ENCODE assay signal across 1 cellular context in genomic region chr3:37139567-37140052, GRCh38.
TF ChIP-seq lines count a peak whose summit lies in the region.

No MANE protein-coding gene starts in this region.

TF ChIP-seq in HepG2, 621 proteins besides CTCF, POLR2A, EP300 and RAD21 (continued from another document and continues in another):
- TF ChIP-seq TAF15 (IDR thresholded peaks at IDR 0.05; ENCODE audit: low read depth, low read length, poor library complexity, severe bottlenecking) (no peak), HNF4G (IDR thresholded peaks at IDR 0.05; ENCODE audit: borderline replicate concordance, low read depth, low read length) (0 out of 2 replicates have a peak, but pooled peaks have one; percentile 26), HNF4G (CRISPR knock-in tag; IDR thresholded peaks at IDR 0.05; ENCODE audit: borderline replicate concordance, low read depth) (no peak), ZNF407 (CRISPR knock-in tag; IDR thresholded peaks at IDR 0.05; ENCODE audit: not compliant biosample characterization) (no peak), BRD4 (CRISPR knock-in tag; IDR thresholded peaks at IDR 0.05) (no peak), MBD4 (IDR thresholded peaks at IDR 0.05; ENCODE audit: borderline replicate concordance, low read length) (no peak), FOXA1 (IDR thresholded peaks at IDR 0.05) (no peak), FOXA1 (CRISPR knock-in tag; IDR thresholded peaks at IDR 0.05) (no peak), ZNF780A (CRISPR knock-in tag; IDR thresholded peaks at IDR 0.05) (no peak), IKZF1 (IDR thresholded peaks at IDR 0.05) (no peak), FLYWCH1 (CRISPR knock-in tag; IDR thresholded peaks at IDR 0.05) (no peak), CEBPG (CRISPR knock-in tag; IDR thresholded peaks at IDR 0.05) (no peak), RARA (CRISPR knock-in tag; IDR thresholded peaks at IDR 0.05) (0 out of 2 replicates have a peak, but pooled peaks have one; percentile 6), ZNF775 (CRISPR knock-in tag; IDR thresholded peaks at IDR 0.05; ENCODE audit: borderline replicate concordance) (no peak), ZFX (CRISPR knock-in tag; IDR thresholded peaks at IDR 0.05; ENCODE audit: low read depth) (no peak), DNMT1 (CRISPR knock-in tag; IDR thresholded peaks at IDR 0.05) (no peak), HMG20B (CRISPR knock-in tag; conservative IDR thresholded peaks at IDR 0.05) (no peak), PLRG1 (conservative IDR thresholded peaks at IDR 0.05) (no peak), ZSCAN30 (CRISPR knock-in tag; IDR thresholded peaks at IDR 0.05) (no peak), NFYB (CRISPR knock-in tag; IDR thresholded peaks at IDR 0.05) (peak; percentile 52; the same call in 1 of the 2 replicates), KDM5A (IDR thresholded peaks at IDR 0.05; ENCODE audit: borderline replicate concordance, low read length) (no peak), ZNF724P (CRISPR knock-in tag; IDR thresholded peaks at IDR 0.05; ENCODE audit: borderline replicate concordance) (no peak), CENPX (CRISPR knock-in tag; IDR thresholded peaks at IDR 0.05) (no peak), AKAP8 (CRISPR knock-in tag; IDR thresholded peaks at IDR 0.05) (no peak), ZNF562 (CRISPR knock-in tag; IDR thresholded peaks at IDR 0.05; ENCODE audit: borderline replicate concordance) (no peak), ZNF790 (CRISPR knock-in tag; IDR thresholded peaks at IDR 0.05; ENCODE audit: borderline replicate concordance) (no peak), JUNB (CRISPR knock-in tag; IDR thresholded peaks at IDR 0.05; ENCODE audit: borderline replicate concordance) (no peak), ZNF496 (CRISPR knock-in tag; IDR thresholded peaks at IDR 0.05; ENCODE audit: insufficient replicate concordance) (no peak), POGZ (CRISPR knock-in tag; IDR thresholded peaks at IDR 0.05) (peak; percentile 53), ZBTB21 (CRISPR knock-in tag; IDR thresholded peaks at IDR 0.05) (0 out of 2 replicates have a peak, but pooled peaks have one; percentile 21), HIVEP1 (CRISPR knock-in tag; IDR thresholded peaks at IDR 0.05) (no peak), HNF4A (CRISPR knock-in tag; IDR thresholded peaks at IDR 0.05) (peak; percentile 84), IRF1 (CRISPR knock-in tag; IDR thresholded peaks at IDR 0.05; ENCODE audit: low read depth) (no peak), FOXM1 (CRISPR knock-in tag; IDR thresholded peaks at IDR 0.05) (no peak), ZMYM4 (CRISPR knock-in tag; IDR thresholded peaks at IDR 0.05) (peak; percentile 33; the same call in 1 of the 2 replicates), NCOA5 (CRISPR knock-in tag; IDR thresholded peaks at IDR 0.05) (no peak), ZNF644 (CRISPR knock-in tag; IDR thresholded peaks at IDR 0.05; ENCODE audit: low read depth) (peak; percentile 73), MXD1 (CRISPR knock-in tag; IDR thresholded peaks at IDR 0.05) (no peak), ZNF878 (CRISPR knock-in tag; IDR thresholded peaks at IDR 0.05) (no peak), RXRA (CRISPR knock-in tag; IDR thresholded peaks at IDR 0.05) (no peak), AHR (CRISPR knock-in tag; IDR thresholded peaks at IDR 0.05) (no peak), MYNN (CRISPR knock-in tag; IDR thresholded peaks at IDR 0.05; ENCODE audit: low read depth) (no peak), HDAC6 (IDR thresholded peaks at IDR 0.05; ENCODE audit: low read depth, low read length) (no peak), ZNF773 (CRISPR knock-in tag; IDR thresholded peaks at IDR 0.05; ENCODE audit: borderline replicate concordance) (no peak), CEBPB (IDR thresholded peaks at IDR 0.05; ENCODE audit: borderline replicate concordance, low read depth, low read length) (no peak), ARID2 (CRISPR knock-in tag; IDR thresholded peaks at IDR 0.05; ENCODE audit: borderline replicate concordance) (no peak), PRPF4 (IDR thresholded peaks at IDR 0.05; ENCODE audit: low read depth, low read length, poor library complexity, severe bottlenecking) (no peak), PHF20 (CRISPR knock-in tag; IDR thresholded peaks at IDR 0.05) (no peak), ERF (CRISPR knock-in tag; IDR thresholded peaks at IDR 0.05) (no peak), MED1 (CRISPR knock-in tag; IDR thresholded peaks at IDR 0.05) (no peak)
- TF ChIP-seq, protein P1, sequence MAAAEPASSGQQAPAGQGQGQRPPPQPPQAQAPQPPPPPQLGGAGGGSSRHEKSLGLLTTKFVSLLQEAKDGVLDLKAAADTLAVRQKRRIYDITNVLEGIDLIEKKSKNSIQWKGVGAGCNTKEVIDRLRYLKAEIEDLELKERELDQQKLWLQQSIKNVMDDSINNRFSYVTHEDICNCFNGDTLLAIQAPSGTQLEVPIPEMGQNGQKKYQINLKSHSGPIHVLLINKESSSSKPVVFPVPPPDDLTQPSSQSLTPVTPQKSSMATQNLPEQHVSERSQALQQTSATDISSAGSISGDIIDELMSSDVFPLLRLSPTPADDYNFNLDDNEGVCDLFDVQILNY (CRISPR knock-in tag; conservative IDR thresholded peaks at IDR 0.05) = no peak
- TF ChIP-seq, protein P2, sequence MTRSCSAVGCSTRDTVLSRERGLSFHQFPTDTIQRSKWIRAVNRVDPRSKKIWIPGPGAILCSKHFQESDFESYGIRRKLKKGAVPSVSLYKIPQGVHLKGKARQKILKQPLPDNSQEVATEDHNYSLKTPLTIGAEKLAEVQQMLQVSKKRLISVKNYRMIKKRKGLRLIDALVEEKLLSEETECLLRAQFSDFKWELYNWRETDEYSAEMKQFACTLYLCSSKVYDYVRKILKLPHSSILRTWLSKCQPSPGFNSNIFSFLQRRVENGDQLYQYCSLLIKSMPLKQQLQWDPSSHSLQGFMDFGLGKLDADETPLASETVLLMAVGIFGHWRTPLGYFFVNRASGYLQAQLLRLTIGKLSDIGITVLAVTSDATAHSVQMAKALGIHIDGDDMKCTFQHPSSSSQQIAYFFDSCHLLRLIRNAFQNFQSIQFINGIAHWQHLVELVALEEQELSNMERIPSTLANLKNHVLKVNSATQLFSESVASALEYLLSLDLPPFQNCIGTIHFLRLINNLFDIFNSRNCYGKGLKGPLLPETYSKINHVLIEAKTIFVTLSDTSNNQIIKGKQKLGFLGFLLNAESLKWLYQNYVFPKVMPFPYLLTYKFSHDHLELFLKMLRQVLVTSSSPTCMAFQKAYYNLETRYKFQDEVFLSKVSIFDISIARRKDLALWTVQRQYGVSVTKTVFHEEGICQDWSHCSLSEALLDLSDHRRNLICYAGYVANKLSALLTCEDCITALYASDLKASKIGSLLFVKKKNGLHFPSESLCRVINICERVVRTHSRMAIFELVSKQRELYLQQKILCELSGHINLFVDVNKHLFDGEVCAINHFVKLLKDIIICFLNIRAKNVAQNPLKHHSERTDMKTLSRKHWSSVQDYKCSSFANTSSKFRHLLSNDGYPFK (CRISPR knock-in tag; IDR thresholded peaks at IDR 0.05; ENCODE audit: borderline replicate concordance) = no peak
- TF ChIP-seq, protein P3, sequence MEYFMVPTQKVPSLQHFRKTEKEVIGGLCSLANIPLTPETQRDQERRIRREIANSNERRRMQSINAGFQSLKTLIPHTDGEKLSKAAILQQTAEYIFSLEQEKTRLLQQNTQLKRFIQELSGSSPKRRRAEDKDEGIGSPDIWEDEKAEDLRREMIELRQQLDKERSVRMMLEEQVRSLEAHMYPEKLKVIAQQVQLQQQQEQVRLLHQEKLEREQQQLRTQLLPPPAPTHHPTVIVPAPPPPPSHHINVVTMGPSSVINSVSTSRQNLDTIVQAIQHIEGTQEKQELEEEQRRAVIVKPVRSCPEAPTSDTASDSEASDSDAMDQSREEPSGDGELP (IDR thresholded peaks at IDR 0.05; ENCODE audit: borderline replicate concordance, low read depth) = no peak
- TF ChIP-seq, protein P4, sequence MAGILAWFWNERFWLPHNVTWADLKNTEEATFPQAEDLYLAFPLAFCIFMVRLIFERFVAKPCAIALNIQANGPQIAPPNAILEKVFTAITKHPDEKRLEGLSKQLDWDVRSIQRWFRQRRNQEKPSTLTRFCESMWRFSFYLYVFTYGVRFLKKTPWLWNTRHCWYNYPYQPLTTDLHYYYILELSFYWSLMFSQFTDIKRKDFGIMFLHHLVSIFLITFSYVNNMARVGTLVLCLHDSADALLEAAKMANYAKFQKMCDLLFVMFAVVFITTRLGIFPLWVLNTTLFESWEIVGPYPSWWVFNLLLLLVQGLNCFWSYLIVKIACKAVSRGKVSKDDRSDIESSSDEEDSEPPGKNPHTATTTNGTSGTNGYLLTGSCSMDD (CRISPR knock-in tag; IDR thresholded peaks at IDR 0.05) = no peak
- TF ChIP-seq, protein P5, sequence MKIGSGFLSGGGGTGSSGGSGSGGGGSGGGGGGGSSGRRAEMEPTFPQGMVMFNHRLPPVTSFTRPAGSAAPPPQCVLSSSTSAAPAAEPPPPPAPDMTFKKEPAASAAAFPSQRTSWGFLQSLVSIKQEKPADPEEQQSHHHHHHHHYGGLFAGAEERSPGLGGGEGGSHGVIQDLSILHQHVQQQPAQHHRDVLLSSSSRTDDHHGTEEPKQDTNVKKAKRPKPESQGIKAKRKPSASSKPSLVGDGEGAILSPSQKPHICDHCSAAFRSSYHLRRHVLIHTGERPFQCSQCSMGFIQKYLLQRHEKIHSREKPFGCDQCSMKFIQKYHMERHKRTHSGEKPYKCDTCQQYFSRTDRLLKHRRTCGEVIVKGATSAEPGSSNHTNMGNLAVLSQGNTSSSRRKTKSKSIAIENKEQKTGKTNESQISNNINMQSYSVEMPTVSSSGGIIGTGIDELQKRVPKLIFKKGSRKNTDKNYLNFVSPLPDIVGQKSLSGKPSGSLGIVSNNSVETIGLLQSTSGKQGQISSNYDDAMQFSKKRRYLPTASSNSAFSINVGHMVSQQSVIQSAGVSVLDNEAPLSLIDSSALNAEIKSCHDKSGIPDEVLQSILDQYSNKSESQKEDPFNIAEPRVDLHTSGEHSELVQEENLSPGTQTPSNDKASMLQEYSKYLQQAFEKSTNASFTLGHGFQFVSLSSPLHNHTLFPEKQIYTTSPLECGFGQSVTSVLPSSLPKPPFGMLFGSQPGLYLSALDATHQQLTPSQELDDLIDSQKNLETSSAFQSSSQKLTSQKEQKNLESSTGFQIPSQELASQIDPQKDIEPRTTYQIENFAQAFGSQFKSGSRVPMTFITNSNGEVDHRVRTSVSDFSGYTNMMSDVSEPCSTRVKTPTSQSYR (CRISPR knock-in tag; IDR thresholded peaks at IDR 0.05; ENCODE audit: borderline replicate concordance) = no peak
